11 cellular contexts compared by ENCODE assay signal in genomic region chr5:39015743-39016586, GRCh38. TPM values are rescaled to one million over a fixed set of nuclear protein-coding genes. Genes with fewer than 3 reads are reported as not detected.
DNase-seq lines count a peak whose midpoint lies in the region; ATAC-seq and TF ChIP-seq lines count a peak whose summit lies in the region.
"Had no signal": no experiment of that assay in that cellular context is flagged by ENCODE, and none has a peak within 500 bp of the region (broad histone marks: within the 10 kb centered on the region; RNA-seq: fewer than 3 reads in every experiment).

No MANE protein-coding gene starts in this region.

- H3K27ac Mint-ChIP-seq in T-helper 1 cell treated with Interleukin-12 subunit alpha and Interleukin-12 subunit beta and Interleukin-4 antibody, amounts not matched to agents 30 μg/mL and 1 μg/mL, for 36 hours, result peak overlapping the region; percentile 28
- peak overlapping the region; percentile 12 to 57 for H3K27ac Mint-ChIP-seq in activated naive CD4-positive, alpha-beta T cell treated with anti-CD3 and anti-CD28 coated beads, Interleukin-2, amount 50 U/mL, for 72 hours
- H3K27ac Mint-ChIP-seq in stimulated activated naive CD8-positive, alpha-beta T cell treated with anti-CD3 and anti-CD28 coated beads, Interleukin-15, amount 100 ng/mL, for 72 hours, result peak overlapping the region in 1 of 2 donors; percentile 21

- peak overlapping the region; percentile 14 for H3K4me3 Mint-ChIP-seq in T-helper 1 cell treated with Interleukin-12 subunit alpha and Interleukin-12 subunit beta and Interleukin-4 antibody, amounts not matched to agents 30 μg/mL and 1 μg/mL, for 36 hours
- peak overlapping the region; percentile 21 to 46 for H3K4me3 Mint-ChIP-seq in stimulated activated naive CD8-positive, alpha-beta T cell treated with anti-CD3 and anti-CD28 coated beads, Interleukin-15, amount 100 ng/mL, for 72 hours

- ATAC-seq in activated naive CD4-positive, alpha-beta T cell treated with anti-CD3 and anti-CD28 coated beads, Interleukin-2, amount 50 U/mL, for 72 hours, result peak; percentile 37 to 94
- peak; percentile 69 for ATAC-seq in stimulated activated naive CD8-positive, alpha-beta T cell treated with anti-CD3 and anti-CD28 coated beads, Interleukin-15, amount 100 ng/mL, for 72 hours
- ATAC-seq in GM21619 (IDR thresholded peaks at IDR 0.05; ENCODE audit: unreplicated experiment), result no peak
- no peak for ATAC-seq in GM18861 (IDR thresholded peaks at IDR 0.05; ENCODE audit: unreplicated experiment)

- H3K9me3 ChIP-seq in right atrium auricular region, result no peaks in the 10 kb centered on the region

- peaks cover 56% of the 10 kb centered on the region for H3K36me3 Mint-ChIP-seq in T-helper 1 cell treated with Interleukin-12 subunit alpha and Interleukin-12 subunit beta and Interleukin-4 antibody, amounts not matched to agents 30 μg/mL and 1 μg/mL, for 36 hours (ENCODE audit: low read depth)
- H3K36me3 Mint-ChIP-seq in activated naive CD4-positive, alpha-beta T cell treated with anti-CD3 and anti-CD28 coated beads, Interleukin-2, amount 50 U/mL, for 72 hours, result peaks cover 26 to 42% of the 10 kb centered on the region in 2 donors

- H3K27me3 Mint-ChIP-seq in T-helper 1 cell treated with Interleukin-12 subunit alpha and Interleukin-12 subunit beta and Interleukin-4 antibody, amounts not matched to agents 30 μg/mL and 1 μg/mL, for 36 hours (ENCODE audit: low read depth), result no peaks in the 10 kb centered on the region
- no peaks in the 10 kb centered on the region for H3K27me3 Mint-ChIP-seq in stimulated activated naive CD8-positive, alpha-beta T cell treated with anti-CD3 and anti-CD28 coated beads, Interleukin-15, amount 100 ng/mL, for 72 hours

- H3K4me1 ChIP-seq in right atrium auricular region, result peaks cover 0 to 36% of the 10 kb centered on the region in 2 donors

- DNase-seq in T-helper 1 cell, result no peak
- DNase-seq in activated naive CD4-positive, alpha-beta T cell treated with anti-CD3 and anti-CD28 coated beads, Interleukin-2, amount 50 U/mL, for 72 hours (ENCODE audit: low spot score in 2 of 2), result no peak
- no peak for DNase-seq in right atrium auricular region (ENCODE audit: low spot score)
- no peak for DNase-seq in stimulated activated naive CD8-positive, alpha-beta T cell treated with anti-CD3 and anti-CD28 coated beads, Interleukin-15, amount 100 ng/mL, for 72 hours
- no peak for DNase-seq in activated CD4-positive, alpha-beta T cell treated with anti-CD3 and anti-CD28 coated beads for 48 hours
- DNase-seq: AML-193, GOT3, NCI-H146 had no signal

- H3K4me1 Mint-ChIP-seq in T-helper 1 cell treated with Interleukin-12 subunit alpha and Interleukin-12 subunit beta and Interleukin-4 antibody, amounts not matched to agents 30 μg/mL and 1 μg/mL, for 36 hours (ENCODE audit: low read depth), result peaks cover 14% of the 10 kb centered on the region
- peaks cover 16% of the 10 kb centered on the region for H3K4me1 Mint-ChIP-seq in stimulated activated naive CD8-positive, alpha-beta T cell treated with anti-CD3 and anti-CD28 coated beads, Interleukin-15, amount 100 ng/mL, for 72 hours

- peak overlapping the region; percentile 81 to 88 for H3K27ac ChIP-seq in right atrium auricular region

- TF ChIP-seq CTCF in right atrium auricular region (IDR thresholded peaks at IDR 0.05), result no peak

- H3K4me3 ChIP-seq in right atrium auricular region, result no peak overlapping the region

- no peaks in the 10 kb centered on the region for H3K27me3 ChIP-seq in right atrium auricular region

- peaks cover 5% of the 10 kb centered on the region for H3K36me3 ChIP-seq in right atrium auricular region

- H3K9me3 Mint-ChIP-seq in T-helper 1 cell treated with Interleukin-12 subunit alpha and Interleukin-12 subunit beta and Interleukin-4 antibody, amounts not matched to agents 30 μg/mL and 1 μg/mL, for 36 hours, result peaks cover 21% of the 10 kb centered on the region
- H3K9me3 Mint-ChIP-seq in activated naive CD4-positive, alpha-beta T cell treated with anti-CD3 and anti-CD28 coated beads, Interleukin-2, amount 50 U/mL, for 72 hours, result peaks cover 5 to 11% of the 10 kb centered on the region in 2 donors
- peaks cover 12 to 16% of the 10 kb centered on the region in 2 donors for H3K9me3 Mint-ChIP-seq in stimulated activated naive CD8-positive, alpha-beta T cell treated with anti-CD3 and anti-CD28 coated beads, Interleukin-15, amount 100 ng/mL, for 72 hours

RNA-seq across cellular contexts. Expression of gene RICTOR, which starts 58.2 kb away (rescaled TPM):
- total RNA-seq in activated naive CD4-positive, alpha-beta T cell treated with anti-CD3 and anti-CD28 coated beads, Interleukin-2, amount 50 U/mL, for 72 hours, result 10 to 100 TPM; 32.8 to 50.2 TPM
- 10 to 100 TPM; 18.7 to 25.1 TPM for total RNA-seq in right atrium auricular region

Comparison
In these comparisons a context has a peak if more than half of its experiments do, and no peak if none do; other contexts are left out.
1. ATAC-seq: peak in activated naive CD4-positive, alpha-beta T cell treated with anti-CD3 and anti-CD28 coated beads, Interleukin-2, amount 50 U/mL, for 72 hours (2 of 2) and stimulated activated naive CD8-positive, alpha-beta T cell treated with anti-CD3 and anti-CD28 coated beads, Interleukin-15, amount 100 ng/mL, for 72 hours (single experiment); none in GM21619 (single experiment) and GM18861 (single experiment).